In the genomic region with DNA sequence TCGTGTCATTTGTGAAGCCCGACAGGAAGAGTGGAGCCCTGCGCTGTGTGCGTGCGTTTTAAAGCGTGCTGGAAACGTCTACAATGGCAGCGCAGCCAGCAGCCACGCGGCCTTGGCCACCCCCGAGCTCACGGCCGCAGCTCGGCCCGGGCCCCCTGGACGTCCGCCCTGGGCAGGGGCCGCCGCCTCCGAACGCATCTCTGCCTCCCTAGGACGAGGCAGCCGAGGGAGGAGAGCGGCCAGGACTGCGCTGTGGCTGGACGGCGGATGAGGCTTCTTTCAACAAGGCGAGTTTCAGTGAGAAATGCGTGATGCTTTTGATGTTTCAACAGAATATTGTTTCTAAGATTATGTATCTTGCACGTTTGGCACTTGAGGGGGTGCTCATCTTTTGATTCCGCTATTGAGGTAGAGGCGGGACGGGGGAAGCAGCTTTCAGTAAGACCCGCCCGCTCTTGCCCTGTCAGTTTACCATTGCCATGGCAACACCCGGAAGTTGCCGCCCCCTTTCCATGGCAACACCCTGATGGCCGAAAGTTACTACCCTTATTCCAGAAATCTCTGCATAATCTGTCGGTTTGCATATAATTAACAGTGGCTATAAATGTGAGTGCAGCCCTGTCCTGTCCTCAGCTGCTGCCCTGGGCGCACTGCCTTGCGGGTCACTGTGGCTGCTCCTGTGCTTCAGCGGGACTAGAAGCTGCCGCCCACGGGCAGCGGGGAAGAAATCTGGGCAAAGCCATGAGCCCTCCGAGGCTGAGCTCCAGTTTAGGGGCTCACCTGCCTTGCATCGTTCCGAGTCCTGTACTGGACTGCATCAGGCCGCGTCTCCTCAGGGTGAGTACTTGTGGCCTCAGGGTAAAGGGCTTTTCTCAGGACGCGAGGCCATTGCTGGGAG, we compare ENCODE assay signal across 7 cellular contexts. TPM values are rescaled to one million over a fixed set of nuclear protein-coding genes. Genes with fewer than 3 reads are reported as not detected.
DNase-seq lines count a peak whose midpoint lies in the region; ATAC-seq lines count a peak whose summit lies in the region.

No MANE protein-coding gene starts in this region.

- ATAC-seq in GM18520 (IDR thresholded peaks at IDR 0.05; ENCODE audit: unreplicated experiment) (peak; percentile 59), HG02973 (IDR thresholded peaks at IDR 0.05; ENCODE audit: unreplicated experiment) (peak; percentile 83)

- H3K9me3 ChIP-seq in ectodermal cell (ENCODE audit: control insufficient read depth, low read length) = no peaks in the 10 kb centered on the region

- H3K4me3 Mint-ChIP-seq in activated CD4-positive, alpha-beta memory T cell treated with anti-CD3 and anti-CD28 coated beads for 36 hours = peak overlapping the region; percentile 82

- peak overlapping the region; percentile 34 for H3K4me3 ChIP-seq in ectodermal cell (ENCODE audit: insufficient read depth, low read depth, low read length)

- no peak overlapping the region for H3K27ac ChIP-seq in ectodermal cell (ENCODE audit: insufficient read depth, low read depth, low read length, poor library complexity, severe bottlenecking)

- no peaks in the 10 kb centered on the region for H3K36me3 Mint-ChIP-seq in activated CD4-positive, alpha-beta memory T cell treated with anti-CD3 and anti-CD28 coated beads for 36 hours

- POLR2A ChIA-PET in activated CD4-positive, alpha-beta memory T cell treated with anti-CD3 and anti-CD28 coated beads for 36 hours (lab: Charles Lee) = interaction anchor here (0.6 to 1.0 kb wide), 2 partner anchors 34 to 96 kb away, joined by 3 read pairs; no protein-coding TSS in a partner anchor

- WGBS in ectodermal cell, 2 experiments = 84 to 85% methylated on average over 52 of the region's 52 CpGs

- CTCF ChIA-PET in activated CD4-positive, alpha-beta memory T cell treated with anti-CD3 and anti-CD28 coated beads for 36 hours (lab: Charles Lee) = interaction anchor here (1.8 kb wide), 1 partner anchor 12 kb away, joined by 7 read pairs; no protein-coding TSS in a partner anchor

- intact Hi-C loops in activated CD4-positive, alpha-beta memory T cell treated with anti-CD3 and anti-CD28 coated beads for 36 hours (cut with micrococcal nuclease) = loop anchor here (1.0 to 2.0 kb wide), 3 partner anchors 38 to 159 kb away; partner anchors contain the start of genes ADNP2, RBFA and TXNL4A

- H3K36me3 ChIP-seq in ectodermal cell (ENCODE audit: control insufficient read depth, insufficient read depth, low read length) = peaks cover 3% of the 10 kb centered on the region

- no peaks in the 10 kb centered on the region for H3K4me1 ChIP-seq in ectodermal cell (ENCODE audit: control insufficient read depth, insufficient read depth, low read length)

- peak overlapping the region; percentile 49 for H3K27ac Mint-ChIP-seq in activated CD4-positive, alpha-beta memory T cell treated with anti-CD3 and anti-CD28 coated beads for 36 hours

- no peaks in the 10 kb centered on the region for H3K9me3 Mint-ChIP-seq in activated CD4-positive, alpha-beta memory T cell treated with anti-CD3 and anti-CD28 coated beads for 36 hours

- H3K27me3 ChIP-seq in ectodermal cell (ENCODE audit: control insufficient read depth, insufficient read depth, low read length, poor library complexity, severe bottlenecking) = no peaks in the 10 kb centered on the region

- peaks cover 22% of the 10 kb centered on the region for H3K27me3 Mint-ChIP-seq in activated CD4-positive, alpha-beta memory T cell treated with anti-CD3 and anti-CD28 coated beads for 36 hours

- peaks cover 7% of the 10 kb centered on the region for H3K4me1 Mint-ChIP-seq in activated CD4-positive, alpha-beta memory T cell treated with anti-CD3 and anti-CD28 coated beads for 36 hours (ENCODE audit: low read depth)

- peak; percentile 30 for DNase-seq in NCI-H2227 treated with DMSO at 0.1 percent for 48 hours (lab: John Stamatoyannopoulos, UW)
- DNase-seq in activated CD4-positive, alpha-beta memory T cell treated with anti-CD3 and anti-CD28 coated beads for 36 hours = peak; percentile 88
- DNase-seq in medulla oblongata (ENCODE audit: extremely low spot score) = peak; percentile 92
- peak; percentile 56 to 65 (median 64) for DNase-seq in stimulated activated CD4-positive, alpha-beta T cell treated with anti-CD3 and anti-CD28 coated beads, TNF-alpha, amount 100 ng/mL, for 48 hours (ENCODE audit: low read depth in 3 of 3)

RNA-seq across cellular contexts. Expression of gene ADNP2, which starts 38.6 kb away (rescaled TPM):
- total RNA-seq in activated CD4-positive, alpha-beta memory T cell treated with anti-CD3 and anti-CD28 coated beads for 36 hours = 10 to 100 TPM; 19.4 to 21.7 TPM
- polyA plus RNA-seq in ectodermal cell (2013, experiment 1 of 4) = 41.5 TPM
- 52.3 TPM for polyA plus RNA-seq in ectodermal cell (2013, experiment 2 of 4)
- polyA plus RNA-seq in ectodermal cell (2013, experiment 3 of 4) = 37.3 TPM
- 37.2 TPM for polyA plus RNA-seq in ectodermal cell (2013, experiment 4 of 4)

Comparison
In these comparisons a context has a peak if more than half of its experiments do, and no peak if none do; other contexts are left out.
1. DNase-seq: peak in every context shown above with its lines; median percentile 92 in medulla oblongata; 88 in activated CD4-positive, alpha-beta memory T cell treated with anti-CD3 and anti-CD28 coated beads for 36 hours; 64 in stimulated activated CD4-positive, alpha-beta T cell treated with anti-CD3 and anti-CD28 coated beads, TNF-alpha, amount 100 ng/mL, for 48 hours; 30 in NCI-H2227 treated with DMSO at 0.1 percent for 48 hours.